In the genomic region with DNA sequence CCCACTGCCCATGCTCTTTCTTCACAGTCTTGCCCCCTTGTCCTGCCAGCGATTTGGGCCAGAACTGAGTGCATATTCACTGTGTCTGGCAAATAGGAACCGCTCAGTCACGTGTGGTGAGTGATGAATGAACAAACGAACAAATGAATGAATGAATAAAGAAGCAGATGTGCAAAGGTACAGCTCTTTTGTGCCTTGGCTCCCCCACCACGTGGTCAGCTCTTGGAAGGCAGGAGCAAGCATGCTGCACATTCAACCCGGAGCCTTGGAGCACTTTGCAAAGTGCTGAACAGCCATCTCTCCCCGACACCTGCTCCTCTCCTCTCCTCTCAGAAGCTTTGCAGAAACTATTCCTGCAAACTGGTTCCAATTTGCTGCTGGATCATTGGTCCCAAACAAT, we compare ENCODE assay signal across 11 cellular contexts.
"Had no signal": no experiment of that assay in that cellular context is flagged by ENCODE, and none has a peak within 500 bp of the region (broad histone marks: within the 10 kb centered on the region; RNA-seq: fewer than 3 reads in every experiment).

No MANE protein-coding gene starts in this region.

- ATAC-seq: heart left ventricle had no signal

- H3K4me3 Mint-ChIP-seq: activated CD4-positive, alpha-beta memory T cell treated with anti-CD3 and anti-CD28 coated beads, Interleukin-2, amount 10 ng/mL, durations not matched to agents 7 days and 5 days; activated naive CD4-positive, alpha-beta T cell treated with anti-CD3 and anti-CD28 coated beads, Interleukin-2, amount 10 ng/mL, durations not matched to agents 7 days and 5 days; mesothelial cell of epicardium had no signal

- H3K9me3 Mint-ChIP-seq: activated naive CD4-positive, alpha-beta T cell treated with anti-CD3 and anti-CD28 coated beads, Interleukin-2, amount 10 ng/mL, durations not matched to agents 7 days and 5 days; mesothelial cell of epicardium had no signal

- H3K27me3 Mint-ChIP-seq: activated CD4-positive, alpha-beta memory T cell treated with anti-CD3 and anti-CD28 coated beads, Interleukin-2, amount 10 ng/mL, durations not matched to agents 7 days and 5 days had no signal

- H3K27me3 ChIP-seq: adrenal gland, dorsolateral prefrontal cortex, esophagus muscularis mucosa, heart left ventricle, tibial artery had no signal

- H3K9me3 ChIP-seq: adrenal gland, esophagus muscularis mucosa, heart left ventricle, tibial artery had no signal

- H3K4me3 ChIP-seq: adrenal gland, dorsolateral prefrontal cortex, esophagus muscularis mucosa, heart left ventricle, skin epidermis, tibial artery had no signal

- H3K36me3 Mint-ChIP-seq: mesothelial cell of epicardium had no signal

- H3K27ac ChIP-seq: adrenal gland, heart left ventricle, tibial artery had no signal

- DNase-seq: activated CD4-positive, alpha-beta memory T cell treated with anti-CD3 and anti-CD28 coated beads, Interleukin-2, amount 10 ng/mL, durations not matched to agents 7 days and 5 days; activated CD8-positive, alpha-beta memory T cell treated with anti-CD3 and anti-CD28 coated beads, Interleukin-2, amount 50 U/mL, for 4 hours; activated naive CD4-positive, alpha-beta T cell treated with anti-CD3 and anti-CD28 coated beads, Interleukin-2, amount 10 ng/mL, durations not matched to agents 7 days and 5 days; heart left ventricle; retina had no signal

- H3K27ac Mint-ChIP-seq: activated CD4-positive, alpha-beta memory T cell treated with anti-CD3 and anti-CD28 coated beads, Interleukin-2, amount 10 ng/mL, durations not matched to agents 7 days and 5 days; activated naive CD4-positive, alpha-beta T cell treated with anti-CD3 and anti-CD28 coated beads, Interleukin-2, amount 10 ng/mL, durations not matched to agents 7 days and 5 days had no signal

- H3K36me3 ChIP-seq: adrenal gland, tibial artery had no signal
